In genomic region chr16:60478810-60479209, GRCh38 we compare ENCODE assay signal across 34 cellular contexts.
DNase-seq lines count a peak whose midpoint lies in the region; ATAC-seq, FAIRE-seq and TF ChIP-seq lines count a peak whose summit lies in the region.
"Had no signal": no experiment of that assay in that cellular context is flagged by ENCODE, and none has a peak within 500 bp of the region (broad histone marks: within the 10 kb centered on the region; RNA-seq: fewer than 3 reads in every experiment).

No MANE protein-coding gene starts in this region.

- no peaks in the 10 kb centered on the region for H3K9me2 ChIP-seq in neural cell (ENCODE audit: insufficient read depth, low read length)

- no peak for TF ChIP-seq POLR2A in HepG2 (IDR thresholded peaks at IDR 0.05; ENCODE audit: insufficient read depth in 1 of 2, low read depth in 2 of 2, low read length in 2 of 2)

- peaks cover 8% of the 10 kb centered on the region for H3K9me3 Mint-ChIP-seq in stimulated activated memory B cell treated with anti-CD40 and anti-IgM and Interleukin-4, amounts not matched to agents 10 μg/mL and 1 μg/mL and 100 μg/mL, for 72 hours
- peaks cover 6% of the 10 kb centered on the region in 2 donors for H3K9me3 Mint-ChIP-seq in effector memory CD8-positive, alpha-beta T cell

- H3K4me1 Mint-ChIP-seq in stimulated activated memory B cell treated with anti-CD40 and anti-IgM and Interleukin-4, amounts not matched to agents 10 μg/mL and 1 μg/mL and 100 μg/mL, for 72 hours, result no peaks in the 10 kb centered on the region
- no peaks in the 10 kb centered on the region for H3K4me1 Mint-ChIP-seq in effector memory CD8-positive, alpha-beta T cell (ENCODE audit: low read depth in 2 of 2)
- H3K4me1 Mint-ChIP-seq: B cell; CD14-positive monocyte; CD4-positive, alpha-beta memory T cell; CD4-positive, CD25-positive, alpha-beta regulatory T cell; CD8-positive, alpha-beta memory T cell had no signal

- BruUV-seq in HepG2 (replicated peaks; lab: Mats Ljungman, UMichigan), result no TSS peak

- H4K20me1 ChIP-seq in neural cell (ENCODE audit: insufficient read depth), result no peaks in the 10 kb centered on the region
- no peaks in the 10 kb centered on the region for H4K20me1 ChIP-seq in HepG2 (ENCODE audit: insufficient read depth, low read length)
- H4K20me1 ChIP-seq: BLaER1; BLaER1 treated with 17β-estradiol and CSF1 and Interleukin-3, amounts not matched to agents 10 nM and 100 nM had no signal

- DNase-seq in LHCN-M2 (ENCODE audit: low read depth) (peak; percentile 31), RWPE2 (ENCODE audit: low spot score) (no peak), HepG2 (ENCODE audit: low spot score) (no peak)
- no peak for DNase-seq in effector memory CD8-positive, alpha-beta T cell
- DNase-seq: 8988T; ACHN; AML-193; BE2C; C1 segment of cervical spinal cord; Caco-2; Calu3; CD4-positive, alpha-beta memory T cell; CD4-positive, alpha-beta T cell; CD4-positive, CD25-positive, alpha-beta regulatory T cell; CD8-positive, alpha-beta memory T cell; CD8-positive, alpha-beta T cell; COR-L47; DMS 273 treated with DMSO at 0.1 percent for 48 hours; DMS153; DMS53; DMS79; DMS79 treated with DMSO at 0.1 percent for 48 hours; DND-41; EL had no signal

- H3K27me3 ChIP-seq in RWPE2 (ENCODE audit: insufficient read depth, poor library complexity, severe bottlenecking) (no peaks in the 10 kb centered on the region), neural cell (ENCODE audit: insufficient read depth, low read depth, low read length) (no peaks in the 10 kb centered on the region), HepG2 (ENCODE audit: control insufficient read depth in 1 of 2, insufficient read depth in 2 of 2, low read length in 2 of 2) (no peaks in the 10 kb centered on the region)
- H3K27me3 ChIP-seq: BE2C; BLaER1; BLaER1 treated with 17β-estradiol and CSF1 and Interleukin-3, amounts not matched to agents 10 nM and 100 nM had no signal

- H3K27ac Mint-ChIP-seq in stimulated activated memory B cell treated with anti-CD40 and anti-IgM and Interleukin-4, amounts not matched to agents 10 μg/mL and 1 μg/mL and 100 μg/mL, for 72 hours, result no peak overlapping the region
- no peak overlapping the region for H3K27ac Mint-ChIP-seq in effector memory CD8-positive, alpha-beta T cell
- H3K27ac Mint-ChIP-seq: B cell; CD14-positive monocyte; CD4-positive, alpha-beta memory T cell; CD4-positive, alpha-beta T cell; CD4-positive, CD25-positive, alpha-beta regulatory T cell; CD8-positive, alpha-beta memory T cell; CD8-positive, alpha-beta T cell had no signal

- POLR2A ChIA-PET in HepG2 (lab: Yijun Ruan, JAX), result no interaction called here

- no peaks in the 10 kb centered on the region for H3K27me3 Mint-ChIP-seq in stimulated activated memory B cell treated with anti-CD40 and anti-IgM and Interleukin-4, amounts not matched to agents 10 μg/mL and 1 μg/mL and 100 μg/mL, for 72 hours
- H3K27me3 Mint-ChIP-seq in effector memory CD8-positive, alpha-beta T cell, result no peaks in the 10 kb centered on the region
- H3K27me3 Mint-ChIP-seq: B cell; CD4-positive, alpha-beta memory T cell; CD4-positive, alpha-beta T cell; CD4-positive, CD25-positive, alpha-beta regulatory T cell; CD8-positive, alpha-beta memory T cell had no signal

- in situ Hi-C loops in HepG2 (cut with HindIII; ENCODE audit: extremely low pct_ligation_motif_present, low pct_unique_long_range_greater_than_20kb), result no loop called here

- peak; percentile 88 for TF ChIP-seq EP300 in neural cell (conservative IDR thresholded peaks at IDR 0.05; ENCODE audit: poor library complexity, severe bottlenecking)
- no peak for TF ChIP-seq EP300 in HepG2 (IDR thresholded peaks at IDR 0.05; ENCODE audit: low read depth in 2 of 2, low read length in 2 of 2)
- no peak for TF ChIP-seq EP300 in HepG2 (CRISPR knock-in tag; IDR thresholded peaks at IDR 0.05; ENCODE audit: borderline replicate concordance)

- 0% methylated on average over 1 of the region's 1 CpG for WGBS in HepG2 (ENCODE audit: low lambda C conversion rate)

- CTCF ChIA-PET in HepG2 (lab: Yijun Ruan, JAX; ENCODE audit: low intra/inter-chr PET ratio, low total read pairs), result no interaction called here

- H3K36me3 ChIP-seq in RWPE2 (ENCODE audit: low read depth) (no peaks in the 10 kb centered on the region), neural cell (ENCODE audit: insufficient read depth, low read length) (no peaks in the 10 kb centered on the region), HepG2 (replicated peaks in 1 of 2; ENCODE audit: control insufficient read depth in 1 of 2, insufficient read depth in 2 of 2, low read length in 2 of 2) (no peaks in the 10 kb centered on the region)
- H3K36me3 ChIP-seq: BE2C; BLaER1; BLaER1 treated with 17β-estradiol and CSF1 and Interleukin-3, amounts not matched to agents 10 nM and 100 nM had no signal

- no peak for FAIRE-seq in HepG2 (lab: Jason Lieb, UNC)
- FAIRE-seq: A549, D721Med had no signal

- H3K4me3 ChIP-seq in RWPE2 (ENCODE audit: severe bottlenecking) (no peak overlapping the region), neural cell (ENCODE audit: low read length) (no peak overlapping the region), HepG2 (replicated peaks in 1 of 3; ENCODE audit: insufficient read depth in 1 of 3, low read depth in 2 of 3, low read length in 3 of 3) (no peak overlapping the region)
- H3K4me3 ChIP-seq: A549; BLaER1; BLaER1 treated with 17β-estradiol and CSF1 and Interleukin-3, amounts not matched to agents 10 nM and 100 nM had no signal

- no peak overlapping the region for H3K4me3 Mint-ChIP-seq in stimulated activated memory B cell treated with anti-CD40 and anti-IgM and Interleukin-4, amounts not matched to agents 10 μg/mL and 1 μg/mL and 100 μg/mL, for 72 hours
- no peak overlapping the region for H3K4me3 Mint-ChIP-seq in effector memory CD8-positive, alpha-beta T cell
- H3K4me3 Mint-ChIP-seq: B cell; CD14-positive monocyte; CD4-positive, alpha-beta memory T cell; CD4-positive, alpha-beta T cell; CD4-positive, CD25-positive, alpha-beta regulatory T cell; CD8-positive, alpha-beta memory T cell; CD8-positive, alpha-beta T cell had no signal

- no peak overlapping the region for H2AFZ ChIP-seq in neural cell (ENCODE audit: low read depth, low read length)
- H2AFZ ChIP-seq in HepG2 (ENCODE audit: low read length), result no peak overlapping the region

- TF ChIP-seq RAD21 in neural cell (conservative IDR thresholded peaks at IDR 0.05) (no peak), HepG2 (CRISPR knock-in tag; IDR thresholded peaks at IDR 0.05) (no peak)

- TF ChIP-seq CTCF in RWPE2 (IDR thresholded peaks at IDR 0.05; ENCODE audit: poor library complexity, severe bottlenecking), result no peak
- no peak for TF ChIP-seq CTCF in neural cell (IDR thresholded peaks at IDR 0.05; ENCODE audit: poor library complexity, severe bottlenecking)
- TF ChIP-seq CTCF in HepG2 (CRISPR knock-in tag; IDR thresholded peaks at IDR 0.05), result no peak

- intact Hi-C loops in HepG2 (cut with micrococcal nuclease; ENCODE audit: unreplicated experiment), result no loop called here

- peak; percentile 51; the same call in 1 of the 3 replicates for ATAC-seq in RWPE2 (ENCODE audit: low read depth)
- no peak for ATAC-seq in HepG2
- no peak for ATAC-seq in stimulated activated memory B cell treated with anti-CD40 and anti-IgM and Interleukin-4, amounts not matched to agents 10 μg/mL and 1 μg/mL and 100 μg/mL, for 72 hours
- no peak for ATAC-seq in effector memory CD8-positive, alpha-beta T cell (replicated peaks)
- ATAC-seq: A549; CD8-positive, alpha-beta T cell had no signal

- H3K4me2 ChIP-seq in neural cell (ENCODE audit: low read length), result no peak overlapping the region
- H3K4me2 ChIP-seq in HepG2 (ENCODE audit: low read depth, low read length), result no peak overlapping the region
- H3K4me2 ChIP-seq: A549; BLaER1; BLaER1 treated with 17β-estradiol and CSF1 and Interleukin-3, amounts not matched to agents 10 nM and 100 nM had no signal

- H3K9ac ChIP-seq in neural cell (ENCODE audit: low read length), result no peak overlapping the region
- H3K9ac ChIP-seq in HepG2 (ENCODE audit: insufficient read depth, low read depth, low read length), result no peak overlapping the region
- H3K9ac ChIP-seq: BLaER1; BLaER1 treated with 17β-estradiol and CSF1 and Interleukin-3, amounts not matched to agents 10 nM and 100 nM had no signal

- H3F3A ChIP-seq in neural cell (ENCODE audit: insufficient read depth, low read length, poor library complexity, severe bottlenecking), result no peaks in the 10 kb centered on the region

- no peaks in the 10 kb centered on the region for H3K36me3 Mint-ChIP-seq in stimulated activated memory B cell treated with anti-CD40 and anti-IgM and Interleukin-4, amounts not matched to agents 10 μg/mL and 1 μg/mL and 100 μg/mL, for 72 hours
- no peaks in the 10 kb centered on the region for H3K36me3 Mint-ChIP-seq in effector memory CD8-positive, alpha-beta T cell (ENCODE audit: insufficient read depth)
- H3K36me3 Mint-ChIP-seq: CD14-positive monocyte; CD4-positive, alpha-beta memory T cell; CD4-positive, CD25-positive, alpha-beta regulatory T cell; CD8-positive, alpha-beta memory T cell; CD8-positive, alpha-beta T cell had no signal

- H3K4me1 ChIP-seq in RWPE2 (ENCODE audit: insufficient read depth, poor library complexity, severe bottlenecking) (no peaks in the 10 kb centered on the region), HepG2 (ENCODE audit: insufficient read depth, low read length) (no peaks in the 10 kb centered on the region)
- H3K4me1 ChIP-seq: A549; BE2C; BLaER1; BLaER1 treated with 17β-estradiol and CSF1 and Interleukin-3, amounts not matched to agents 10 nM and 100 nM; Caco-2 had no signal

- H3K79me2 ChIP-seq in neural cell (replicated peaks; ENCODE audit: insufficient read depth, low read length), result no peaks in the 10 kb centered on the region
- H3K79me2 ChIP-seq in HepG2 (ENCODE audit: insufficient read depth, low read length), result no peaks in the 10 kb centered on the region

- no peaks in the 10 kb centered on the region for H3K9me3 ChIP-seq in RWPE2 (ENCODE audit: severe bottlenecking)
- no peaks in the 10 kb centered on the region for H3K9me3 ChIP-seq in neural cell (ENCODE audit: low read length)
- peaks cover 56% of the 10 kb centered on the region for H3K9me3 ChIP-seq in HepG2 (ENCODE audit: low read length)
- H3K9me3 ChIP-seq: A549; BE2C; BLaER1; BLaER1 treated with 17β-estradiol and CSF1 and Interleukin-3, amounts not matched to agents 10 nM and 100 nM; Caco-2 had no signal

- H3K27ac ChIP-seq in RWPE2 (ENCODE audit: poor library complexity, severe bottlenecking), result no peak overlapping the region
- H3K27ac ChIP-seq in neural cell (ENCODE audit: low read length), result no peak overlapping the region
- H3K27ac ChIP-seq in HepG2 (ENCODE audit: extremely low read length, insufficient read depth, low read length), result no peak overlapping the region
- H3K27ac ChIP-seq: 22Rv1; A549; BLaER1; BLaER1 treated with 17β-estradiol and CSF1 and Interleukin-3, amounts not matched to agents 10 nM and 100 nM; C4-2B had no signal

TF ChIP-seq in neural cell, 6 proteins besides CTCF, POLR2A, EP300 and RAD21 (continues in another document):
- TF ChIP-seq SMC3 (conservative IDR thresholded peaks at IDR 0.05; ENCODE audit: poor library complexity), result peak; percentile 32
